Comparison of ENCODE assay signal across 13 cellular contexts in the genomic region with DNA sequence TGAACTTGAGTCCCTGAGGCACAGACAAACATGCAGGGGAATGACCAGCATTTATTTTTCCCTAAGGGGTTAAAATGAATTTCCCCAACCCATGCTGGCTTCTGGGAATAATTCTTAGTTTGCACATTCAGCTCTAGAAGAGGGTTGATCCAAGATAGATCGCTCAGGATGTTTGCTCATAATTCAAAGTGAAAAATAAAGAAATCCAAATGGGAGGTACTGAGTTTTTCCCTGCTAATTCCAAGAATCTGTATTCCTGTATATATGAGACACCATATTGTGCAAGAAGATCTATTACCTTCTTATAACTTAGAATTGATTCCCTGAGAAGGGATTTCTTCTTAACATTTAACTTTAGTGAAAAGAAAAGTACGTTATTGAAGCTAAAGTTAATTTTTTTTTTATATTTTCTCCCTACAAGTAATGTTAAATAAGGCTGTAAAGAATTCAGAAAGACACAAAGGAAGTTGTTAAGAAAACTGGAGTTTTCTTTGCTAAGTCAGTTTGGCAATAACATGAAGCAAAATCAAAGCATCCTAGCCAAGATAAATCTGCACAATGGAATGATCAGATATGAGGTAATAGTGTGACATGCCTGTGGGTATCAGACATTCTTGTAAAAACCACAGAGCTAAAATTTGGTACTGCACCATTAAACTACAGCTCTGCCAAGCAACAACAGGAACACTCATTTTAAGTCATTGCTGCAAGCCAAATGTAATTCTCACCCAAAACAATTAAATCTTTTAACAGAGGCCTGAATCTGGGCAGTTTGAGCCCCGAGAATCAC.
DNase-seq lines count a peak whose midpoint lies in the region; ATAC-seq, FAIRE-seq and TF ChIP-seq lines count a peak whose summit lies in the region.
"Had no signal": no experiment of that assay in that cellular context is flagged by ENCODE, and none has a peak within 500 bp of the region (broad histone marks: within the 10 kb centered on the region; RNA-seq: fewer than 3 reads in every experiment).

No MANE protein-coding gene starts in this region.

- intact Hi-C loops in GM12878 (cut with micrococcal nuclease; ENCODE audit: unreplicated experiment), result loop anchor here (10.0 kb wide), 1 partner anchor 493 kb away; a partner anchor contains a TSS

- H3K4me1 ChIP-seq in GM12878 (ENCODE audit: control insufficient read depth, insufficient read depth, low read length), result no peaks in the 10 kb centered on the region
- H3K4me1 ChIP-seq: transverse colon had no signal

- no peak for TF ChIP-seq RAD21 in GM12878 (IDR thresholded peaks at IDR 0.05; ENCODE audit: insufficient read depth, low read depth, low read length)

- H3K36me3 ChIP-seq in GM12878 (ENCODE audit: control insufficient read depth in 2 of 2, insufficient read depth in 2 of 2, low read length in 1 of 2), result no peaks in the 10 kb centered on the region
- no peaks in the 10 kb centered on the region for H3K36me3 ChIP-seq in kidney epithelial cell (ENCODE audit: control insufficient read depth, insufficient read depth, low read length)
- H3K36me3 ChIP-seq: adrenal gland, transverse colon had no signal

- WGBS in GM12878 (ENCODE audit: insufficient coverage, insufficient replicate concordance, low lambda C conversion rate, missing lambda C conversion rate), result 25% methylated on average over 3 of the region's 3 CpGs

- H3K9ac ChIP-seq in GM12878 (ENCODE audit: control insufficient read depth, insufficient read depth, low read length), result no peak overlapping the region

- no peak for TF ChIP-seq CTCF in AG09309 (IDR thresholded peaks at IDR 0.05; ENCODE audit: control insufficient read depth, insufficient read depth, low read depth, low read length, missing control alignments)
- no peak for TF ChIP-seq CTCF in GM12878 (IDR thresholded peaks at IDR 0.05 in 2 of 3, conservative IDR thresholded peaks at IDR 0.05 in 1 of 3; ENCODE audit: control insufficient read depth in 2 of 3, extremely low read depth in 1 of 3, insufficient read depth in 1 of 3, low read depth in 3 of 3, low read length in 3 of 3)
- TF ChIP-seq CTCF in kidney epithelial cell (IDR thresholded peaks at IDR 0.05; ENCODE audit: insufficient read depth, low read length, poor library complexity, severe bottlenecking), result no peak

- RAD21 ChIA-PET in GM12878 (lab: Charles Lee; ENCODE audit: unreplicated experiment), result no interaction called here

- CTCF ChIA-PET in GM12878 (lab: Yijun Ruan, JAX), result interaction anchor here (0.7 to 1.0 kb wide), 2 partner anchors 1215 to 1218 kb away, joined by 3 to 4 read pairs; no protein-coding TSS in a partner anchor

- in situ Hi-C loops in KBM-7 (cut with MboI; ENCODE audit: low pct_unique_long_range_greater_than_20kb, low sequenced_read_pairs), result loop anchor here (25.0 kb wide), 1 partner anchor 1231 kb away; no protein-coding TSS in a partner anchor
- in situ Hi-C loops in GM12878 (cut with MboI), result loop anchor here (10.0 kb wide), 1 partner anchor 923 kb away; no protein-coding TSS in a partner anchor

- no peak for FAIRE-seq in GM12878 (lab: Jason Lieb, UNC)

- no peaks in the 10 kb centered on the region for H3K79me2 ChIP-seq in GM12878 (ENCODE audit: control insufficient read depth, insufficient read depth, low read length)

- TF ChIP-seq EP300 in GM12878 (IDR thresholded peaks at IDR 0.05; ENCODE audit: borderline replicate concordance in 1 of 2, control insufficient read depth in 1 of 2, low read depth in 2 of 2, low read length in 2 of 2), result no peak

- ATAC-seq in GM12878, result 0 out of 3 replicates have a peak, but pooled peaks have one; percentile 33

- no peaks in the 10 kb centered on the region for H3K9me3 ChIP-seq in GM12878 (replicated peaks; ENCODE audit: control insufficient read depth, insufficient read depth, low read length)
- H3K9me3 ChIP-seq: adrenal gland, heart right ventricle, transverse colon had no signal

- SMC1A ChIA-PET in GM12878 (lab: Charles Lee; ENCODE audit: uncharacterized antibody, unreplicated experiment), result interaction anchor here (1.0 kb wide), 1 partner anchor 9 kb away, joined by 3 read pairs; no protein-coding TSS in a partner anchor

- H3K4me2 ChIP-seq in GM12878 (ENCODE audit: control insufficient read depth, insufficient read depth), result no peak overlapping the region

- no TSS peak for BruUV-seq in GM12878 (replicated peaks; lab: Mats Ljungman, UMichigan)

- TF ChIP-seq POLR2A in GM12878 (IDR thresholded peaks at IDR 0.05; ENCODE audit: low read depth, low read length), result no peak

- H3K4me3 ChIP-seq in AG09309 (ENCODE audit: control insufficient read depth, low read depth, low read length) (no peak overlapping the region), GM12878 (no peak overlapping the region), kidney epithelial cell (ENCODE audit: low read depth, low read length) (no peak overlapping the region)
- H3K4me3 ChIP-seq: adrenal gland, heart right ventricle, transverse colon had no signal

- H3K27me3 ChIP-seq in GM12878 (replicated peaks in 1 of 2; ENCODE audit: control insufficient read depth in 2 of 2, insufficient read depth in 2 of 2, low read length in 1 of 2) (peaks cover 0 to 2% of the 10 kb centered on the region in 2 experiments; a peak in 1 of 4 replicates), kidney epithelial cell (ENCODE audit: control insufficient read depth, insufficient read depth, low read length) (no peaks in the 10 kb centered on the region)
- H3K27me3 ChIP-seq: adrenal gland, heart right ventricle had no signal

- H4K20me1 ChIP-seq in GM12878 (ENCODE audit: control insufficient read depth, insufficient read depth), result no peaks in the 10 kb centered on the region

- DNase-seq in AG09309 (ENCODE audit: low read depth), result peak; percentile 92
- peak; percentile 24 for DNase-seq in KBM-7
- DNase-seq in GM12878 (ENCODE audit: low read depth, low spot score), result no peak
- peak; percentile 87 for DNase-seq in kidney epithelial cell (ENCODE audit: low read depth)
- no peak for DNase-seq in iPS-NIHi7 (ENCODE audit: extremely low spot score)
- no peak for DNase-seq in NCI-H1417 treated with DMSO at 0.1 percent for 48 hours (lab: John Stamatoyannopoulos, UW)
- no peak for DNase-seq in GF-D8 (lab: John Stamatoyannopoulos, UW)
- DNase-seq in GM19240 (ENCODE audit: insufficient read length, low spot score), result no peak
- DNase-seq: activated CD4-positive, alpha-beta T cell treated with anti-CD3 and anti-CD28 coated beads, Interleukin-2, amount 50 U/mL, for 1 hour; adrenal gland; heart right ventricle; NCI-H146; transverse colon had no signal

- no peak overlapping the region for H2AFZ ChIP-seq in GM12878 (ENCODE audit: control insufficient read depth, low read depth, low read length)

- POLR2A ChIA-PET in GM12878 (lab: Charles Lee), result no interaction called here

- no peak overlapping the region for H3K27ac ChIP-seq in GM12878 (ENCODE audit: control insufficient read depth, insufficient read depth)
- H3K27ac ChIP-seq: adrenal gland, transverse colon had no signal

TF ChIP-seq in GM12878, 131 proteins besides CTCF, POLR2A, EP300 and RAD21 (continues in another document):
- TF ChIP-seq, protein P1, sequence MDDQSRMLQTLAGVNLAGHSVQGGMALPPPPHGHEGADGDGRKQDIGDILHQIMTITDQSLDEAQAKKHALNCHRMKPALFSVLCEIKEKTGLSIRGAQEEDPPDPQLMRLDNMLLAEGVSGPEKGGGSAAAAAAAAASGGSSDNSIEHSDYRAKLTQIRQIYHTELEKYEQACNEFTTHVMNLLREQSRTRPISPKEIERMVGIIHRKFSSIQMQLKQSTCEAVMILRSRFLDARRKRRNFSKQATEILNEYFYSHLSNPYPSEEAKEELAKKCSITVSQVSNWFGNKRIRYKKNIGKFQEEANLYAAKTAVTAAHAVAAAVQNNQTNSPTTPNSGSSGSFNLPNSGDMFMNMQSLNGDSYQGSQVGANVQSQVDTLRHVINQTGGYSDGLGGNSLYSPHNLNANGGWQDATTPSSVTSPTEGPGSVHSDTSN (IDR thresholded peaks at IDR 0.05; ENCODE audit: insufficient replicate concordance, low read depth, low read length), result no peak
- TF ChIP-seq, protein P2, sequence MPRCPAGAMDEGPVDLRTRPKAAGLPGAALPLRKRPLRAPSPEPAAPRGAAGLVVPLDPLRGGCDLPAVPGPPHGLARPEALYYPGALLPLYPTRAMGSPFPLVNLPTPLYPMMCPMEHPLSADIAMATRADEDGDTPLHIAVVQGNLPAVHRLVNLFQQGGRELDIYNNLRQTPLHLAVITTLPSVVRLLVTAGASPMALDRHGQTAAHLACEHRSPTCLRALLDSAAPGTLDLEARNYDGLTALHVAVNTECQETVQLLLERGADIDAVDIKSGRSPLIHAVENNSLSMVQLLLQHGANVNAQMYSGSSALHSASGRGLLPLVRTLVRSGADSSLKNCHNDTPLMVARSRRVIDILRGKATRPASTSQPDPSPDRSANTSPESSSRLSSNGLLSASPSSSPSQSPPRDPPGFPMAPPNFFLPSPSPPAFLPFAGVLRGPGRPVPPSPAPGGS (IDR thresholded peaks at IDR 0.05; ENCODE audit: borderline replicate concordance, insufficient read depth, low read depth, low read length, poor library complexity, severe bottlenecking), result no peak
- TF ChIP-seq NFXL1 (IDR thresholded peaks at IDR 0.05; ENCODE audit: borderline replicate concordance) (no peak), POLR2AphosphoS2 (IDR thresholded peaks at IDR 0.05; ENCODE audit: low read depth, low read length) (no peak), ESRRA (IDR thresholded peaks at IDR 0.05; ENCODE audit: low read length) (no peak)
- TF ChIP-seq, protein P3, sequence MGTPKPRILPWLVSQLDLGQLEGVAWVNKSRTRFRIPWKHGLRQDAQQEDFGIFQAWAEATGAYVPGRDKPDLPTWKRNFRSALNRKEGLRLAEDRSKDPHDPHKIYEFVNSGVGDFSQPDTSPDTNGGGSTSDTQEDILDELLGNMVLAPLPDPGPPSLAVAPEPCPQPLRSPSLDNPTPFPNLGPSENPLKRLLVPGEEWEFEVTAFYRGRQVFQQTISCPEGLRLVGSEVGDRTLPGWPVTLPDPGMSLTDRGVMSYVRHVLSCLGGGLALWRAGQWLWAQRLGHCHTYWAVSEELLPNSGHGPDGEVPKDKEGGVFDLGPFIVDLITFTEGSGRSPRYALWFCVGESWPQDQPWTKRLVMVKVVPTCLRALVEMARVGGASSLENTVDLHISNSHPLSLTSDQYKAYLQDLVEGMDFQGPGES (IDR thresholded peaks at IDR 0.05), result no peak

Comparison
In these comparisons a context has a peak if more than half of its experiments do, and no peak if none do; other contexts are left out.
1. DNase-seq: peak in AG09309 (single experiment), KBM-7 (single experiment) and kidney epithelial cell (single experiment); none in GM12878 (single experiment), iPS-NIHi7 (single experiment), NCI-H1417 treated with DMSO at 0.1 percent for 48 hours (single experiment), GF-D8 (single experiment) and GM19240 (single experiment).